8 cellular contexts compared by ENCODE assay signal in genomic region chr10:97714401-97715258, GRCh38. TPM values are rescaled to one million over a fixed set of nuclear protein-coding genes. Genes with fewer than 3 reads are reported as not detected.
A peak's percentile ranks its signal among the peaks of the same experiment; 100 is the strongest.
DNase-seq lines count a peak whose midpoint lies in the region; ATAC-seq and TF ChIP-seq lines count a peak whose summit lies in the region.

No MANE protein-coding gene starts in this region.

- H3K9me3 ChIP-seq in BLaER1 (no peaks in the 10 kb centered on the region), left lung (no peaks in the 10 kb centered on the region)

- no peaks in the 10 kb centered on the region for H3K27me3 ChIP-seq in BLaER1
- H3K27me3 ChIP-seq in left lung = peaks cover 0 to 4% of the 10 kb centered on the region in 2 donors

- H3K4me1 ChIP-seq in BLaER1 = peaks cover 60% of the 10 kb centered on the region
- peaks cover 29 to 75% of the 10 kb centered on the region in 2 donors for H3K4me1 ChIP-seq in left lung

- H3K36me3 ChIP-seq in BLaER1 (peaks cover 34% of the 10 kb centered on the region), left lung (peaks cover 0 to 12% of the 10 kb centered on the region in 2 donors)

- ATAC-seq in GM18861 (IDR thresholded peaks at IDR 0.05; ENCODE audit: unreplicated experiment) (peak; percentile 33), HG03108 (IDR thresholded peaks at IDR 0.05; ENCODE audit: unreplicated experiment) (peak; percentile 44), left lung (peak; percentile 66)

- peak overlapping the region; percentile 91 for H3K9ac ChIP-seq in BLaER1

- peaks cover 40% of the 10 kb centered on the region for H4K20me1 ChIP-seq in BLaER1

- H3K4me3 ChIP-seq in BLaER1 (peak overlapping the region; percentile 83), left lung (peak overlapping the region; percentile 67 to 74)

- peak overlapping the region; percentile 86 for H3K4me2 ChIP-seq in BLaER1

- H3K27ac ChIP-seq in BLaER1 (peak overlapping the region; percentile 94), left lung (peak overlapping the region; percentile 93 to 95), substantia nigra (ENCODE audit: low read depth, low read length, poor library complexity, severe bottlenecking) (peak overlapping the region; percentile 61)

- DNase-seq in SIG-M5 treated with dmso at 0.1 percent for 504 hours (lab: John Stamatoyannopoulos, UW; ENCODE audit: unreplicated experiment) (peak; percentile 77), dedifferentiated amniotic fluid mesenchymal stem cell (ENCODE audit: extremely low spot score) (peak; percentile 88), left lung (peak; percentile 71 to 90), substantia nigra (lab: John Stamatoyannopoulos, UW) (peak in 32 of 49 donors; percentile 26 to 77 (median 52))
- no peak for DNase-seq in stimulated activated naive CD4-positive, alpha-beta T cell (lab: John Stamatoyannopoulos, UW)

- no peak for TF ChIP-seq CTCF in left lung (IDR thresholded peaks at IDR 0.05)

- intact Hi-C loops in left lung (cut with DNase I) = no loop called here

RNA-seq across cellular contexts. Expression of gene MARVELD1, which starts 1.1 kb away (rescaled TPM):
- total RNA-seq in left lung = 10 to 100 TPM; 48.1 to 58.4 TPM

RNA-seq across cellular contexts. Expression of gene ZFYVE27, which starts 22.3 kb away (rescaled TPM):
- 10 to 100 TPM; 20.6 to 23.2 TPM for total RNA-seq in left lung

RNA-seq across cellular contexts. Expression of gene AVPI1, which starts 27.6 kb away (rescaled TPM):
- 10 to 100 TPM; 15.2 to 19.7 TPM for total RNA-seq in left lung

RNA-seq across cellular contexts. Expression of gene SFRP5, which starts 57.2 kb away (rescaled TPM):
- 1 to 10 TPM in 1 of 2 donors, under 1 TPM in 1; 0.24 to 1.9 TPM for total RNA-seq in left lung

Comparison
In these comparisons a context has a peak if more than half of its experiments do, and no peak if none do; other contexts are left out.
1. DNase-seq: peak in SIG-M5 treated with dmso at 0.1 percent for 504 hours (single experiment), dedifferentiated amniotic fluid mesenchymal stem cell (single experiment), left lung (2 of 2) and substantia nigra (32 of 49); none in stimulated activated naive CD4-positive, alpha-beta T cell (0 of 6).
2. Peak in every context shown above with its lines, with median percentiles within 50 percentile points of each other: H3K27ac ChIP-seq and ATAC-seq.